ENCODE assay signal across 9 cellular contexts in genomic region chr2:69309336-69310048, GRCh38.
A peak's percentile ranks its signal among the peaks of the same experiment; 100 is the strongest.
DNase-seq lines count a peak whose midpoint lies in the region; ATAC-seq, FAIRE-seq and TF ChIP-seq lines count a peak whose summit lies in the region.
"Had no signal": no experiment of that assay in that cellular context is flagged by ENCODE, and none has a peak within 500 bp of the region (broad histone marks: within the 10 kb centered on the region; RNA-seq: fewer than 3 reads in every experiment).

No MANE protein-coding gene starts in this region.

- no peak for FAIRE-seq in kidney (lab: Jason Lieb, UNC)

- TF ChIP-seq POLR2A in testis (IDR thresholded peaks at IDR 0.05), result no peak

- H3K4me3 ChIP-seq in ascending aorta (no peak overlapping the region), kidney (ENCODE audit: low read length in 2 of 2) (no peak overlapping the region), testis (no peak overlapping the region)

- intact Hi-C loops in ascending aorta (cut with DNase I), result loop anchor here (5.0 kb wide), 1 partner anchor 232 kb away; no protein-coding TSS in a partner anchor
- intact Hi-C loops in kidney (cut with DNase I), result no loop called here
- intact Hi-C loops in testis (cut with DNase I; ENCODE audit: low total_unique reads), result no loop called here

- no peaks in the 10 kb centered on the region for H3K36me3 ChIP-seq in ascending aorta
- H3K36me3 ChIP-seq in kidney (ENCODE audit: control insufficient read depth in 1 of 2, insufficient read depth in 2 of 2, low read length in 2 of 2), result no peaks in the 10 kb centered on the region
- no peaks in the 10 kb centered on the region for H3K36me3 ChIP-seq in testis (ENCODE audit: low read depth, missing control alignments)

- DNase-seq in NAMALWA (ENCODE audit: low spot score), result peak; percentile 34
- peak in 1 of 2 donors; percentile 83 for DNase-seq in ascending aorta (ENCODE audit: low spot score in 2 of 2)
- DNase-seq in kidney, result no peak
- DNase-seq in testis, result peak; percentile 57
- DNase-seq in Kasumi-1 (lab: John Stamatoyannopoulos, UW), result no peak
- no peak for DNase-seq in NCI-H345 treated with DMSO at 0.1 percent for 48 hours (lab: John Stamatoyannopoulos, UW; ENCODE audit: unreplicated experiment)
- DNase-seq in effector CD4-positive, alpha-beta T cell, result no peak

- no peak for ATAC-seq in HG03354 (IDR thresholded peaks at IDR 0.05; ENCODE audit: poor library complexity, severe bottlenecking, unreplicated experiment)
- ATAC-seq: HCT116 had no signal

- peak overlapping the region in 1 of 2 donors; percentile 40 for H3K9ac ChIP-seq in kidney (ENCODE audit: low read length in 2 of 2)

- WGBS in testis, 2 donors, result 47 to 50% methylated on average over 8 of the region's 8 CpGs

- H3K27me3 ChIP-seq in ascending aorta (no peaks in the 10 kb centered on the region), testis (no peaks in the 10 kb centered on the region)

- H3K27ac ChIP-seq in ascending aorta, result peak overlapping the region; percentile 81 to 82
- peak overlapping the region; percentile 32 to 41 for H3K27ac ChIP-seq in kidney (ENCODE audit: low read depth in 2 of 2, low read length in 2 of 2)
- peak overlapping the region in 1 of 2 donors; percentile 36 for H3K27ac ChIP-seq in testis

- H3K9me3 ChIP-seq in ascending aorta (peaks cover 0 to 6% of the 10 kb centered on the region in 2 donors), kidney (ENCODE audit: control insufficient read depth in 1 of 2, low read length in 2 of 2) (no peaks in the 10 kb centered on the region), testis (no peaks in the 10 kb centered on the region)

- TF ChIP-seq CTCF in ascending aorta (IDR thresholded peaks at IDR 0.05) (no peak), kidney (IDR thresholded peaks at IDR 0.05; ENCODE audit: borderline replicate concordance, extremely low read depth, insufficient read depth) (no peak), testis (IDR thresholded peaks at IDR 0.05) (no peak)

- peaks cover 4 to 42% of the 10 kb centered on the region in 2 donors for H3K4me1 ChIP-seq in ascending aorta
- peaks cover 0 to 13% of the 10 kb centered on the region in 2 donors for H3K4me1 ChIP-seq in kidney (ENCODE audit: control insufficient read depth in 1 of 2, insufficient read depth in 1 of 2, low read depth in 1 of 2, low read length in 2 of 2)
- H3K4me1 ChIP-seq in testis, result peaks cover 9% of the 10 kb centered on the region

Comparison
In these comparisons a context has a peak if more than half of its experiments do, and no peak if none do; other contexts are left out.
1. DNase-seq: peak in NAMALWA (single experiment) and testis (single experiment); none in kidney (single experiment), Kasumi-1 (0 of 2), NCI-H345 treated with DMSO at 0.1 percent for 48 hours (single experiment) and effector CD4-positive, alpha-beta T cell (single experiment).